In the genomic region with DNA sequence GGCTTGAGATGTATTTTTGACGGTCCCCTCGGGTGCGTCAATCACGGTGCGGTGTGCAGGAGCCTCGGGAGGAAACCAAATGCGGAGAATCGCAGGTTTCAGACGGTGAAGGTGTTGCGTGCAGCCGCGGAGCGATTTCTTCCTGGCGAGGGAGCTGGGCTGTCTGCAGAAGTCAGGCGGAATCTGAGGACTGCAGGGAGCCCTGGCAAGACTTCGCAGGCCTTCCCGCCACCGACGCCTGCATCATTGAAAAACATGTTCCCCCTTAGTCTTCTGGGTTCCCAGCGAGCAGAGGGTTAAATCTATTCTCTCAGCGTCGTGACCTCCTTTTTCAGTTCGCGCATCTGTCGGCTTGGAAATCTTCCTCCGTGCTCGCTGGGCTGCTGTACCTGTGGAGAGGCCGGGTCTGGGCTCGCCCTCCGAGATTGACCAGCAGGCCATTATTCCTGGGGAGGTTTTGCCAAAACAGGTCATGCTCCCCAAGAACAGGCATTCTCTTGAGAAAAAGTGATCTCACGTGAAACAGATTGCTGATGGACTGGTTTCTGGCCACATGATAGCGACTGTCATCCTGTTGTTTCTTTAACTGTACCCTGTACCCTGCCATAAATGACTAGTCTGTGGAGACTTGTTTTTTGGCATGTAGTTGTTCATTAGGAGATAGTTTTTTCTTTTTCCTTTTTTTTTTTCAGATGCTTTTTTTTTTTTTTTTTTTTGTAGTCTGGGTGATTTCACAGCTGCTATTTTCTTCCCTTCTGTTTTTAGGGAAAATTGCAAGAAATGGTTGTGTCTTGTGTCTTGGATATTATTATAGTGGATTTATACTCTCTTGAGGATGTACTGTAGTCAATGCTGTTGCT, we compare ENCODE assay signal across 8 cellular contexts. TPM values are rescaled to one million over a fixed set of nuclear protein-coding genes. Genes with fewer than 3 reads are reported as not detected.
DNase-seq lines count a peak whose midpoint lies in the region; ATAC-seq and TF ChIP-seq lines count a peak whose summit lies in the region.

No MANE protein-coding gene starts in this region.

- H3K9me2 ChIP-seq in PC-3 (replicated peaks; ENCODE audit: low read length), result no peaks in the 10 kb centered on the region

- no peak for TF ChIP-seq CTCF in PC-3 (conservative IDR thresholded peaks at IDR 0.05; ENCODE audit: low read depth, low read length)
- TF ChIP-seq CTCF in prostate gland (IDR thresholded peaks at IDR 0.05), result no peak

- H3K9ac ChIP-seq in PC-3 (ENCODE audit: low read length), result peak overlapping the region; percentile 75

- intact Hi-C loops in PC-3 (cut with micrococcal nuclease) (loop anchor here (2.0 kb wide), 1 partner anchor 58 kb away; no protein-coding TSS in a partner anchor), prostate gland (cut with DNase I) (loop anchor here (2.0 kb wide), 2 partner anchors 28 to 68 kb away; no protein-coding TSS in a partner anchor)

- CTCF ChIA-PET in PC-3 (lab: Charles Lee), result no interaction called here

- peak overlapping the region; percentile 75 for H3K4me3 ChIP-seq in PC-3 (ENCODE audit: low read length)
- peak overlapping the region; percentile 70 to 78 for H3K4me3 ChIP-seq in prostate gland

- H3K4me2 ChIP-seq in PC-3 (ENCODE audit: low read length), result peak overlapping the region; percentile 97

- H3K36me3 ChIP-seq in PC-3 (ENCODE audit: low read depth, low read length), result no peaks in the 10 kb centered on the region
- no peaks in the 10 kb centered on the region for H3K36me3 ChIP-seq in prostate gland

- 3% methylated on average over 32 of the region's 32 CpGs for WGBS in prostate gland

- H3F3A ChIP-seq in PC-3 (ENCODE audit: low read length, unreplicated experiment), result no peaks in the 10 kb centered on the region

- no peaks in the 10 kb centered on the region for H4K20me1 ChIP-seq in PC-3 (ENCODE audit: low read length)

- ATAC-seq in HG02678 (IDR thresholded peaks at IDR 0.05; ENCODE audit: unreplicated experiment) (peak; percentile 9), PC-3 (peak; percentile 48), HG03280 (IDR thresholded peaks at IDR 0.05; ENCODE audit: unreplicated experiment) (no peak)

- peaks cover 53% of the 10 kb centered on the region for H3K79me2 ChIP-seq in PC-3 (ENCODE audit: low read length)

- peak overlapping the region; percentile 76 for H2AFZ ChIP-seq in PC-3 (ENCODE audit: low read length)

- POLR2A ChIA-PET in PC-3 (lab: Charles Lee; ENCODE audit: unreplicated experiment), result interaction anchor here (0.5 to 0.6 kb wide), 2 partner anchors 33 to 62 kb away, joined by 3 to 4 read pairs; no protein-coding TSS in a partner anchor

- BruUV-seq in PC-3 (replicated peaks; lab: Mats Ljungman, UMichigan), result no TSS peak

- no peaks in the 10 kb centered on the region for H3K27me3 ChIP-seq in PC-3 (ENCODE audit: low read length)
- no peaks in the 10 kb centered on the region for H3K27me3 ChIP-seq in prostate gland (replicated peaks; ENCODE audit: insufficient read depth)

- no peaks in the 10 kb centered on the region for H3K9me3 ChIP-seq in PC-3 (ENCODE audit: low read length)
- no peaks in the 10 kb centered on the region for H3K9me3 ChIP-seq in prostate gland

- H3K4me1 ChIP-seq in PC-3 (ENCODE audit: insufficient read depth, low read length) (peaks cover 14% of the 10 kb centered on the region), prostate gland (replicated peaks) (peaks cover 6% of the 10 kb centered on the region)

- no peak for TF ChIP-seq POLR2A in prostate gland (IDR thresholded peaks at IDR 0.05)

- H3K27ac ChIP-seq in PC-3 (ENCODE audit: low read length), result peak overlapping the region; percentile 28
- peak overlapping the region; percentile 71 to 75 for H3K27ac ChIP-seq in prostate gland

- DNase-seq in DMS53 treated with DMSO at 0.1 percent for 48 hours (lab: John Stamatoyannopoulos, UW; ENCODE audit: unreplicated experiment) (peak; percentile 40), PC-3 (peak; percentile 56), foreskin melanocyte (peak; percentile 40), prostate gland (ENCODE audit: low spot score) (peak; percentile 30), GDM1 (lab: John Stamatoyannopoulos, UW) (no peak)
- peak; percentile 40 for DNase-seq in activated T-helper 9 cell treated with anti-CD3 and anti-CD28 coated beads, Interleukin-2, amount 50 U/mL, for 16 hours (ENCODE audit: low read depth)

RNA-seq across cellular contexts. Expression of a gene that starts 0.9 kb away (rescaled TPM):
- total RNA-seq in PC-3 (2014; rRNA removed) (41.5 and 44.9 TPM in 2 replicates), prostate gland (10 to 100 TPM; 39.4 to 54.4 TPM)
